Comparison of ENCODE assay signal across 31 cellular contexts in the genomic region with DNA sequence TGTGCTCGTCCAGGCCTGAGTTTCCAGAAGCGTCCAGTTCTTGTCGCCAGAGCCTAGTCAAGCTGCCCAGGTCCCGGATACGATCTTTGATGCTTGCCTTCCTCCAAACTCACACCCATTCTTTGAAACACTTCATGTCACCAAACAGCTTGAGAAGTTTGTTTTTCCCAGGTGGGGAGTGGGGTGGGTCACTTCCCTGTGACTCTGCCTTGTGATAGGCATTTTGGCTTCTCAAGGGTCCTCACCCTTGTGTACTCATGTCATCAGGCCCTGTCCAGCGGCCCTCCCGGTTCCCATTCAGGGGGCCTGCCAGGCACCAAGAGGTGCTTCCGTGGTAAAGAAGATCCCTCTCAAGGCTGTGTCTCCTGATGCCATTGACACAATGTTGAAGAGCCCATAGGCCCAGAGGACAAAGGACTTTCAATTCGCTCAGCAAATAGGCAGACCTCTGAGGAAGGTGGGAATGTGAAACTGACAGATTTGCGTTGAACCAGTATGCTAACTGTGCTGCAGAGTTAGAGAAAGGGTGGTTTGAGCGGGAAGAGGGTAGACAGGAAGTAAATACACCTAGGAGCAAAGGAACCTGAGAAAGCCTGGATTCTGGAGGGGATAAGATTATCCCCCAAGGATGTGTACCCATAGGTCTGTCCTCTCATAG. TPM values are rescaled to one million over a fixed set of nuclear protein-coding genes. Genes with fewer than 3 reads are reported as not detected.
"Had no signal": no experiment of that assay in that cellular context is flagged by ENCODE, and none has a peak within 500 bp of the region (broad histone marks: within the 10 kb centered on the region; RNA-seq: fewer than 3 reads in every experiment).

No MANE protein-coding gene starts in this region.

- FAIRE-seq: TTC549 had no signal

- H3K4me3 ChIP-seq: SK-N-MC had no signal

- ATAC-seq: activated T-helper 17 cell treated with anti-CD3 and anti-CD28 coated beads, Interleukin-2, amount 50 U/mL, for 72 hours; Panc1; Right ventricle myocardium inferior; T-cell had no signal

- H3K27ac ChIP-seq: brain microvascular endothelial cell, SK-N-MC, VCaP had no signal

- H3K36me3 ChIP-seq: brain microvascular endothelial cell had no signal

- DNase-seq: activated CD4-positive, alpha-beta memory T cell treated with anti-CD3 and anti-CD28 coated beads for 36 hours; activated CD4-positive, alpha-beta T cell treated with anti-CD3 and anti-CD28 coated beads, Interleukin-2, amount 10 ng/mL, durations not matched to agents 7 days and 5 days; activated CD4-positive, CD25-positive, alpha-beta regulatory T cell; activated CD8-positive, alpha-beta memory T cell treated with anti-CD3 and anti-CD28 coated beads for 24 hours; activated gamma-delta T cell; activated naive CD4-positive, alpha-beta T cell treated with anti-CD3 and anti-CD28 coated beads for 36 hours; activated T-cell treated with anti-CD3 and anti-CD28 coated beads, Interleukin-2, amount 50 U/mL, for 48 hours; brain microvascular endothelial cell; cerebellar nuclear complex; Karpas-422; MM.1S; NCI-H1105; NCI-H1436; NCI-H1694 treated with DMSO at 0.1 percent for 48 hours; NCI-H2081 treated with DMSO at 0.1 percent for 48 hours; NCI-H2171 treated with DMSO at 0.1 percent for 48 hours; NCI-H226; NCI-H69; NK-92 treated with Interleukin-12 subunit alpha and Interleukin-12 subunit beta, amount 100 ng/mL, for 24 hours; OCI-M1; RPMI8226; T-cell; T-helper 2 cell; T1000 had no signal

RNA-seq across cellular contexts. Expression of a gene that starts 24.7 kb away (rescaled TPM):
- total RNA-seq: activated CD4-positive, alpha-beta memory T cell treated with anti-CD3 and anti-CD28 coated beads for 36 hours; activated CD4-positive, alpha-beta T cell treated with anti-CD3 and anti-CD28 coated beads, Interleukin-2, amount 10 ng/mL, durations not matched to agents 7 days and 5 days; activated naive CD4-positive, alpha-beta T cell treated with anti-CD3 and anti-CD28 coated beads for 36 hours; NCI-H460 had no signal

RNA-seq across cellular contexts. Expression of a gene that starts 25.8 kb away (rescaled TPM):
- total RNA-seq: activated CD4-positive, alpha-beta memory T cell treated with anti-CD3 and anti-CD28 coated beads for 36 hours; activated CD4-positive, alpha-beta T cell treated with anti-CD3 and anti-CD28 coated beads, Interleukin-2, amount 10 ng/mL, durations not matched to agents 7 days and 5 days; activated naive CD4-positive, alpha-beta T cell treated with anti-CD3 and anti-CD28 coated beads for 36 hours; activated T-helper 17 cell treated with anti-CD3 and anti-CD28 coated beads, Interleukin-2, amount 50 U/mL, for 72 hours; NCI-H460 had no signal
